ENCODE assay signal across 1 cellular context in genomic region chr2:27001851-27002369, GRCh38.
TF ChIP-seq lines count a peak whose summit lies in the region.

No MANE protein-coding gene starts in this region.

TF ChIP-seq in HepG2, 621 proteins besides CTCF, POLR2A, EP300 and RAD21:
- TF ChIP-seq, protein P1, sequence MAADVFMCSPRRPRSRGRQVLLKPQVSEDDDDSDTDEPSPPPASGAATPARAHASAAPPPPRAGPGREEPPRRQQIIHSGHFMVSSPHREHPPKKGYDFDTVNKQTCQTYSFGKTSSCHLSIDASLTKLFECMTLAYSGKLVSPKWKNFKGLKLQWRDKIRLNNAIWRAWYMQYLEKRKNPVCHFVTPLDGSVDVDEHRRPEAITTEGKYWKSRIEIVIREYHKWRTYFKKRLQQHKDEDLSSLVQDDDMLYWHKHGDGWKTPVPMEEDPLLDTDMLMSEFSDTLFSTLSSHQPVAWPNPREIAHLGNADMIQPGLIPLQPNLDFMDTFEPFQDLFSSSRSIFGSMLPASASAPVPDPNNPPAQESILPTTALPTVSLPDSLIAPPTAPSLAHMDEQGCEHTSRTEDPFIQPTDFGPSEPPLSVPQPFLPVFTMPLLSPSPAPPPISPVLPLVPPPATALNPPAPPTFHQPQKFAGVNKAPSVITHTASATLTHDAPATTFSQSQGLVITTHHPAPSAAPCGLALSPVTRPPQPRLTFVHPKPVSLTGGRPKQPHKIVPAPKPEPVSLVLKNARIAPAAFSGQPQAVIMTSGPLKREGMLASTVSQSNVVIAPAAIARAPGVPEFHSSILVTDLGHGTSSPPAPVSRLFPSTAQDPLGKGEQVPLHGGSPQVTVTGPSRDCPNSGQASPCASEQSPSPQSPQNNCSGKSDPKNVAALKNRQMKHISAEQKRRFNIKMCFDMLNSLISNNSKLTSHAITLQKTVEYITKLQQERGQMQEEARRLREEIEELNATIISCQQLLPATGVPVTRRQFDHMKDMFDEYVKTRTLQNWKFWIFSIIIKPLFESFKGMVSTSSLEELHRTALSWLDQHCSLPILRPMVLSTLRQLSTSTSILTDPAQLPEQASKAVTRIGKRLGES (CRISPR knock-in tag; IDR thresholded peaks at IDR 0.05; ENCODE audit: borderline replicate concordance): no peak
- TF ChIP-seq WIZ (CRISPR knock-in tag; IDR thresholded peaks at IDR 0.05): no peak
- TF ChIP-seq KLF15 (CRISPR knock-in tag; IDR thresholded peaks at IDR 0.05; ENCODE audit: borderline replicate concordance): no peak
- no peak for TF ChIP-seq ZNF670 (CRISPR knock-in tag; IDR thresholded peaks at IDR 0.05; ENCODE audit: borderline replicate concordance)
- TF ChIP-seq CC2D1A (CRISPR knock-in tag; IDR thresholded peaks at IDR 0.05): no peak
- no peak for TF ChIP-seq ZFP41 (CRISPR knock-in tag; IDR thresholded peaks at IDR 0.05; ENCODE audit: borderline replicate concordance)
